Comparison of ENCODE assay signal across 11 cellular contexts in genomic region chr6:3699231-3699630, GRCh38.
"Had no signal": no experiment of that assay in that cellular context is flagged by ENCODE, and none has a peak within 500 bp of the region (broad histone marks: within the 10 kb centered on the region; RNA-seq: fewer than 3 reads in every experiment).

No MANE protein-coding gene starts in this region.

- FAIRE-seq: H1, H54 had no signal

- H3K27ac ChIP-seq: GM23248 had no signal

- H3K36me3 ChIP-seq: HAP-1 had no signal

- H3K4me2 ChIP-seq: GM23338 had no signal

- H2AFZ ChIP-seq: GM23248, GM23338 had no signal

- H3K4me3 ChIP-seq: GM23248, GM23338, HAP-1 had no signal

- H3K27ac Mint-ChIP-seq: GM23338, H9, HFFc6 had no signal

- ATAC-seq: GM23338, HCT116 had no signal

- H3K9ac ChIP-seq: GM23248 had no signal

- H3K4me3 Mint-ChIP-seq: GM23338, H9, HFFc6 had no signal

- H3K4me1 ChIP-seq: HAP-1 had no signal

- DNase-seq: GM23248, GOT3, H7, H9, HCEC 1CT, HFFc6 had no signal

- H3K9me3 Mint-ChIP-seq: HFFc6 had no signal

- H3K9me3 ChIP-seq: HAP-1 had no signal
